In genomic region chr9:137621131-137621757, GRCh38 we compare ENCODE assay signal across 1 cellular context.
TF ChIP-seq lines count a peak whose summit lies in the region.

No MANE protein-coding gene starts in this region.

TF ChIP-seq in liver, 16 proteins besides CTCF, POLR2A, EP300 and RAD21 (continued from another document):
- TF ChIP-seq, protein P1, sequence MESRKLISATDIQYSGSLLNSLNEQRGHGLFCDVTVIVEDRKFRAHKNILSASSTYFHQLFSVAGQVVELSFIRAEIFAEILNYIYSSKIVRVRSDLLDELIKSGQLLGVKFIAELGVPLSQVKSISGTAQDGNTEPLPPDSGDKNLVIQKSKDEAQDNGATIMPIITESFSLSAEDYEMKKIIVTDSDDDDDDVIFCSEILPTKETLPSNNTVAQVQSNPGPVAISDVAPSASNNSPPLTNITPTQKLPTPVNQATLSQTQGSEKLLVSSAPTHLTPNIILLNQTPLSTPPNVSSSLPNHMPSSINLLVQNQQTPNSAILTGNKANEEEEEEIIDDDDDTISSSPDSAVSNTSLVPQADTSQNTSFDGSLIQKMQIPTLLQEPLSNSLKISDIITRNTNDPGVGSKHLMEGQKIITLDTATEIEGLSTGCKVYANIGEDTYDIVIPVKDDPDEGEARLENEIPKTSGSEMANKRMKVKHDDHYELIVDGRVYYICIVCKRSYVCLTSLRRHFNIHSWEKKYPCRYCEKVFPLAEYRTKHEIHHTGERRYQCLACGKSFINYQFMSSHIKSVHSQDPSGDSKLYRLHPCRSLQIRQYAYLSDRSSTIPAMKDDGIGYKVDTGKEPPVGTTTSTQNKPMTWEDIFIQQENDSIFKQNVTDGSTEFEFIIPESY (IDR thresholded peaks at IDR 0.05) = no peak
